ENCODE assay signal across 7 cellular contexts in the genomic region with DNA sequence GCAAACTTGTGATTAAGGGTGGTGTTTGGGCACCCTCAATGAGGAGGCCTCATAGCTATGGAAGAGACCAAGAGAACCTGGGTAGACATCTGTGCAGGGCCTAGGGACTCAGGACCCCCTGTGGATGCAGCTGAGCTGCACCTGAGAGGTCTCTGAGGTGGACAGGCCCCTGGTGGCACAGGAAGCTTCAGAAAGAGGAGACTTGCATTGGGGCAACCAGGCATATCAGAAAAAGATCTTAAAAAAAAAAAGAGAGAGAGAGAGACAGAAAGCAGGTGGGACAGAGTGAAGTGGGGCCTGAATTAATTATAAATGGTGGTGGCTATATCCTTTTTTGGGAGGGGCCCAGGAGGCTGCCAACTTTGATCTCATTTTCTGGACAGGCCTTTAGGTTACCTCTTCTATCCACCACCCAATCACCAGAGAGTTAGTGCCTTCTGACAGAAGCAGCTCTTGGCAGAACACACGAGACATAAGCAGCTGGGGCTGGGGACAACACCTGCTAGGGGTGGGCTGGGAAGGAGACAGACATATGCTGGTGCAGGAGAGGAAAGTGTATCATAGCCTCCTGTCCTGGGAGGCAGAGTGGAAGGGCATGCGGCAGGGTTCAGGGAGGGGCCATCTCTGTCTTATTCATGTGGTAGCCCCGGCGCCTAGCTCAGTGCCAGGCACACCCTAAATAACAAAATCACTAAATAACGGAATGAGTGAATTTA. TPM values are rescaled to one million over a fixed set of nuclear protein-coding genes. Genes with fewer than 3 reads are reported as not detected.
DNase-seq lines count a peak whose midpoint lies in the region; ATAC-seq and TF ChIP-seq lines count a peak whose summit lies in the region.

No MANE protein-coding gene starts in this region.

- H3K27me3 ChIP-seq in Panc1 (ENCODE audit: control insufficient read depth, insufficient read depth, low read length): no peaks in the 10 kb centered on the region

- CTCF ChIA-PET in Panc1 (lab: Charles Lee): interaction anchor here (0.7 kb wide), 1 partner anchor 18 kb away, joined by 3 read pairs; no protein-coding TSS in a partner anchor

- in situ Hi-C loops in Panc1 (cut with HindIII; ENCODE audit: low pct_unique_long_range_greater_than_20kb, low sequenced_read_pairs): no loop called here

- peak; percentile 34 for DNase-seq in LHCN-M2 (ENCODE audit: low read depth)
- DNase-seq in Panc1 (ENCODE audit: low read depth, low spot score): no peak
- DNase-seq in fibroblast of villous mesenchyme (ENCODE audit: low read depth): no peak
- DNase-seq in NCI-H526 treated with DMSO at 0.1 percent for 48 hours (lab: John Stamatoyannopoulos, UW): no peak
- DNase-seq in CD14-positive monocyte (ENCODE audit: low spot score): no peak

- peaks cover 75% of the 10 kb centered on the region for H3K4me1 ChIP-seq in Panc1 (ENCODE audit: control insufficient read depth, insufficient read depth, low read length)

- H3K27ac ChIP-seq in Panc1 (ENCODE audit: low read length): peak overlapping the region; percentile 97

- H3K36me3 ChIP-seq in Panc1 (ENCODE audit: control insufficient read depth, insufficient read depth, low read length): no peaks in the 10 kb centered on the region

- no peaks in the 10 kb centered on the region for H3K36me3 Mint-ChIP-seq in stimulated activated memory B cell treated with anti-CD40 and anti-IgM and Interleukin-4, amounts not matched to agents 10 μg/mL and 1 μg/mL and 100 μg/mL, for 72 hours
- H3K36me3 Mint-ChIP-seq in CD14-positive monocyte: peaks cover 0 to 1% of the 10 kb centered on the region in 2 donors

- intact Hi-C loops in Panc1 (cut with micrococcal nuclease; ENCODE audit: unreplicated experiment): no loop called here
- intact Hi-C loops in CD14-positive monocyte (cut with micrococcal nuclease): no loop called here

- peak overlapping the region; percentile 64 for H3K27ac Mint-ChIP-seq in stimulated activated memory B cell treated with anti-CD40 and anti-IgM and Interleukin-4, amounts not matched to agents 10 μg/mL and 1 μg/mL and 100 μg/mL, for 72 hours
- H3K27ac Mint-ChIP-seq in CD14-positive monocyte: peak overlapping the region in 1 of 7 donors; percentile 60

- TF ChIP-seq CTCF in Panc1 (IDR thresholded peaks at IDR 0.05) (no peak), fibroblast of villous mesenchyme (IDR thresholded peaks at IDR 0.05; ENCODE audit: insufficient read depth, low read depth, low read length) (no peak), CD14-positive monocyte (IDR thresholded peaks at IDR 0.05) (no peak)

- H3K27me3 Mint-ChIP-seq in stimulated activated memory B cell treated with anti-CD40 and anti-IgM and Interleukin-4, amounts not matched to agents 10 μg/mL and 1 μg/mL and 100 μg/mL, for 72 hours: no peaks in the 10 kb centered on the region
- peaks cover 20 to 37% (median 29%) of the 10 kb centered on the region in 3 donors for H3K27me3 Mint-ChIP-seq in CD14-positive monocyte (ENCODE audit: low read depth in 3 of 3)

- no peaks in the 10 kb centered on the region for H3K9me3 Mint-ChIP-seq in stimulated activated memory B cell treated with anti-CD40 and anti-IgM and Interleukin-4, amounts not matched to agents 10 μg/mL and 1 μg/mL and 100 μg/mL, for 72 hours
- no peaks in the 10 kb centered on the region for H3K9me3 Mint-ChIP-seq in CD14-positive monocyte

- H3K4me1 Mint-ChIP-seq in stimulated activated memory B cell treated with anti-CD40 and anti-IgM and Interleukin-4, amounts not matched to agents 10 μg/mL and 1 μg/mL and 100 μg/mL, for 72 hours: peaks cover 62% of the 10 kb centered on the region
- H3K4me1 Mint-ChIP-seq in CD14-positive monocyte: peaks cover 54% of the 10 kb centered on the region

- no peak overlapping the region for H3K4me3 Mint-ChIP-seq in stimulated activated memory B cell treated with anti-CD40 and anti-IgM and Interleukin-4, amounts not matched to agents 10 μg/mL and 1 μg/mL and 100 μg/mL, for 72 hours
- H3K4me3 Mint-ChIP-seq in CD14-positive monocyte: no peak overlapping the region

- peak overlapping the region in 1 of 2 experiments; percentile 15; a peak in 1 of 4 replicates for H3K4me3 ChIP-seq in Panc1 (ENCODE audit: low read depth in 2 of 2, low read length in 2 of 2)
- peak overlapping the region; percentile 28 for H3K4me3 ChIP-seq in fibroblast of villous mesenchyme (ENCODE audit: low read depth, low read length)

- POLR2A ChIA-PET in Panc1 (lab: Charles Lee): no interaction called here

- ATAC-seq in Panc1: no peak
- ATAC-seq in stimulated activated memory B cell treated with anti-CD40 and anti-IgM and Interleukin-4, amounts not matched to agents 10 μg/mL and 1 μg/mL and 100 μg/mL, for 72 hours: no peak
- no peak for ATAC-seq in GM19328 (IDR thresholded peaks at IDR 0.05; ENCODE audit: unreplicated experiment)

- no TSS peak for BruUV-seq in Panc1 (replicated peaks; lab: Mats Ljungman, UMichigan)

- H3K9me3 ChIP-seq in Panc1 (ENCODE audit: control insufficient read depth, insufficient read depth, low read depth, low read length): no peaks in the 10 kb centered on the region

RNA-seq across cellular contexts. Expression of a gene that starts 46.6 kb away (rescaled TPM):
- total RNA-seq in LHCN-M2 (2014; rRNA removed) (6.8 and 13.9 TPM in 2 replicates), Panc1 (2021; ENCODE audit: unreplicated experiment) (10.3 TPM), fibroblast of villous mesenchyme (7.1 and 9.9 TPM in 2 replicates)
- 5.6 TPM for polyA plus RNA-seq in LHCN-M2 (2012)
- 10.2 TPM for polyA plus RNA-seq in Panc1 (2012; ENCODE audit: insufficient read length)
- polyA plus RNA-seq in CD14-positive monocyte: 10 to 100 TPM; 24.8 to 27.5 TPM

RNA-seq across cellular contexts. Expression of a gene that starts 48.2 kb away (rescaled TPM):
- total RNA-seq in LHCN-M2 (2014; rRNA removed): 24.3 and 31.9 TPM in 2 replicates
- polyA plus RNA-seq in LHCN-M2 (2012): 47.8 TPM
- 120 TPM for total RNA-seq in Panc1 (2021; ENCODE audit: unreplicated experiment)
- polyA plus RNA-seq in Panc1 (2012; ENCODE audit: insufficient read length): 141 TPM
- 64.8 and 76.0 TPM in 2 replicates for total RNA-seq in fibroblast of villous mesenchyme
- 10 to 100 TPM; 59.1 to 70.2 TPM for polyA plus RNA-seq in CD14-positive monocyte
